ENCODE assay signal across 1 cellular context in the genomic region with DNA sequence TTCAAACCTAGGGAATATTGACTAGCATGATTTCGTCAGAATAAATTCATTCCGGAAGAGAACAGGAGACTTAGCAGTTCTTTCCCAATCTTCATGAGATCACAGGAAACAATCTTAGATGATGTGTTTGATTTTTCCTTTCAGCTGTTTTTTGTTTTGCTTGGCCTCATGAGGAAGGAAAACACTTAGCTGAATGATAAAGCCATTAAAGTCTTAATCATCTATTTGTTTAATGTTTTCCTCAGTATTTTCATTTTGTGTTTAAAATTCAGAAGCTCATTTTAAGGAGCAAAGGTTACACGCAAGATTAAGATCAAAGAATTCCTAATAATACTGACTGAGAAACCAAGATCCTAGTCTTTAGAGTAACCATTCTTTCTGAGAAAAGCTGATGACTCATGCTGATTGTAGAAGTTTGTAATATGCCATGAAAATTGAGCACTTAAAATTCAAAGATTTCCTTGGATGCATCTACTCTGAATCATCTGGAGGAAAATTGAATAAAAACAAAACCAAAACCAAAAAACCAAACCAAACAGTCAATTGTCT.
A peak's percentile ranks its signal among the peaks of the same experiment; 100 is the strongest.
TF ChIP-seq lines count a peak whose summit lies in the region.

No MANE protein-coding gene starts in this region.

TF ChIP-seq in HCT116, 20 proteins besides CTCF, POLR2A, EP300 and RAD21 (continued from another document):
- TF ChIP-seq ZBTB33 (IDR thresholded peaks at IDR 0.05; ENCODE audit: extremely low read depth, insufficient replicate concordance, low read length), result no peak
- peak; percentile 75; the same call in 1 of the 2 replicates for TF ChIP-seq SIN3A (IDR thresholded peaks at IDR 0.05; ENCODE audit: low read depth)
- peak; percentile 74; the same call in 1 of the 2 replicates for TF ChIP-seq SRF (IDR thresholded peaks at IDR 0.05; ENCODE audit: low read depth)
- peak; percentile 88 for TF ChIP-seq TCF7L2 (IDR thresholded peaks at IDR 0.05; ENCODE audit: borderline replicate concordance, extremely low read depth, insufficient read depth, insufficient read length)
- no peak for TF ChIP-seq ZNF274 (IDR thresholded peaks at IDR 0.05; ENCODE audit: low read depth, low read length)
- TF ChIP-seq SP1 (IDR thresholded peaks at IDR 0.05; ENCODE audit: low read depth), result peak; percentile 94
